In genomic region chr2:67846341-67847070, GRCh38 we compare ENCODE assay signal across 8 cellular contexts.
DNase-seq lines count a peak whose midpoint lies in the region; ATAC-seq and TF ChIP-seq lines count a peak whose summit lies in the region.

No MANE protein-coding gene starts in this region.

- no peaks in the 10 kb centered on the region for H3K4me1 Mint-ChIP-seq in activated CD4-positive, alpha-beta T cell treated with anti-CD3 and anti-CD28 coated beads, Interleukin-2, amount 10 ng/mL, durations not matched to agents 24 days and 14 days

- H3K9me3 ChIP-seq in muscle layer of duodenum (ENCODE audit: control insufficient read depth in 1 of 2, low read length in 2 of 2): no peaks in the 10 kb centered on the region

- no peaks in the 10 kb centered on the region for H3K27me3 ChIP-seq in muscle layer of duodenum (ENCODE audit: low read depth, low read length)

- no peaks in the 10 kb centered on the region for H3K36me3 ChIP-seq in muscle layer of duodenum (ENCODE audit: control insufficient read depth in 1 of 2, insufficient read depth in 2 of 2, low read length in 2 of 2)

- no peak overlapping the region for H3K27ac Mint-ChIP-seq in activated CD4-positive, alpha-beta T cell treated with anti-CD3 and anti-CD28 coated beads, Interleukin-2, amount 10 ng/mL, durations not matched to agents 24 days and 14 days

- H3K4me3 ChIP-seq in fibroblast of mammary gland (ENCODE audit: control insufficient read depth, low read depth, low read length) (peak overlapping the region; percentile 15), muscle layer of duodenum (ENCODE audit: low read depth in 1 of 2, low read length in 2 of 2) (peak overlapping the region; percentile 7 to 34)

- H3K27me3 Mint-ChIP-seq in activated CD4-positive, alpha-beta T cell treated with anti-CD3 and anti-CD28 coated beads, Interleukin-2, amount 10 ng/mL, durations not matched to agents 24 days and 14 days: peaks cover 5% of the 10 kb centered on the region

- peaks cover 0 to 7% of the 10 kb centered on the region in 2 donors for H3K4me1 ChIP-seq in muscle layer of duodenum (ENCODE audit: control insufficient read depth in 1 of 2, insufficient read depth in 2 of 2, low read length in 2 of 2)

- H3K36me3 Mint-ChIP-seq in activated CD4-positive, alpha-beta T cell treated with anti-CD3 and anti-CD28 coated beads, Interleukin-2, amount 10 ng/mL, durations not matched to agents 24 days and 14 days (ENCODE audit: low read depth): no peaks in the 10 kb centered on the region

- peak; percentile 83 for TF ChIP-seq CTCF in fibroblast of mammary gland (conservative IDR thresholded peaks at IDR 0.05; ENCODE audit: control insufficient read depth, insufficient read depth, low read depth, low read length)

- peak; percentile 98 for DNase-seq in DMS79 (lab: John Stamatoyannopoulos, UW)
- DNase-seq in NCI-H2196 (lab: John Stamatoyannopoulos, UW; ENCODE audit: unreplicated experiment): peak; percentile 88
- peak; percentile 80 for DNase-seq in activated CD4-positive, alpha-beta T cell treated with anti-CD3 and anti-CD28 coated beads, Interleukin-2, amount 10 ng/mL, durations not matched to agents 24 days and 14 days
- peak; percentile 95 for DNase-seq in fibroblast of mammary gland (ENCODE audit: low read depth)
- peak; percentile 94 for DNase-seq in ureter (ENCODE audit: low spot score)

- H3K4me3 Mint-ChIP-seq in activated CD4-positive, alpha-beta T cell treated with anti-CD3 and anti-CD28 coated beads, Interleukin-2, amount 10 ng/mL, durations not matched to agents 24 days and 14 days: no peak overlapping the region

- H3K9me3 Mint-ChIP-seq in activated CD4-positive, alpha-beta T cell treated with anti-CD3 and anti-CD28 coated beads, Interleukin-2, amount 10 ng/mL, durations not matched to agents 24 days and 14 days: no peaks in the 10 kb centered on the region

- intact Hi-C loops in activated CD4-positive, alpha-beta T cell treated with anti-CD3 and anti-CD28 coated beads, Interleukin-2, amount 10 ng/mL, durations not matched to agents 24 days and 14 days (cut with micrococcal nuclease): loop anchor here (10.0 kb wide), 1 partner anchor 1412 kb away; the partner anchor contains the start of gene MEIS1

- H3K27ac ChIP-seq in muscle layer of duodenum (ENCODE audit: low read length): no peak overlapping the region

- ATAC-seq in HG02938 (IDR thresholded peaks at IDR 0.05; ENCODE audit: unreplicated experiment) (peak; percentile 59), GM18502 (IDR thresholded peaks at IDR 0.05; ENCODE audit: poor library complexity, unreplicated experiment) (no peak)
